40 cellular contexts compared by ENCODE assay signal in genomic region chr3:55380561-55380960, GRCh38.
"Had no signal": no experiment of that assay in that cellular context is flagged by ENCODE, and none has a peak within 500 bp of the region (broad histone marks: within the 10 kb centered on the region; RNA-seq: fewer than 3 reads in every experiment).

No MANE protein-coding gene starts in this region.

- FAIRE-seq: astrocyte, bronchial epithelial cell had no signal

- H3K36me3 Mint-ChIP-seq: activated naive CD4-positive, alpha-beta T cell treated with anti-CD3 and anti-CD28 coated beads, Interleukin-2, amount 10 ng/mL, durations not matched to agents 7 days and 5 days; activated naive CD4-positive, alpha-beta T cell treated with anti-CD3 and anti-CD28 coated beads, Interleukin-2, amount 50 U/mL, for 24 hours; activated naive CD8-positive, alpha-beta T cell; activated naive CD8-positive, alpha-beta T cell treated with anti-CD3 and anti-CD28 coated beads for 36 hours; activated naive CD8-positive, alpha-beta T cell treated with anti-CD3 and anti-CD28 coated beads, Interleukin-2, amount 10 ng/mL, durations not matched to agents 7 days and 5 days; brain had no signal

- H3K9me3 ChIP-seq: adrenal gland, ascending aorta, body of pancreas, breast epithelium had no signal

- H3K27ac ChIP-seq: adrenal gland, ascending aorta, body of pancreas, brain microvascular endothelial cell, breast epithelium, cardiac muscle cell had no signal

- H3K4me1 Mint-ChIP-seq: activated naive CD4-positive, alpha-beta T cell treated with anti-CD3 and anti-CD28 coated beads, Interleukin-2, amount 10 ng/mL, durations not matched to agents 7 days and 5 days; activated naive CD4-positive, alpha-beta T cell treated with anti-CD3 and anti-CD28 coated beads, Interleukin-2, amount 50 U/mL, for 24 hours; activated naive CD8-positive, alpha-beta T cell treated with anti-CD3 and anti-CD28 coated beads for 36 hours; activated naive CD8-positive, alpha-beta T cell treated with anti-CD3 and anti-CD28 coated beads, Interleukin-2, amount 10 ng/mL, durations not matched to agents 7 days and 5 days; activated naive CD8-positive, alpha-beta T cell treated with anti-CD3 and anti-CD28 coated beads, Interleukin-2, amount 50 U/mL, for 24 hours; activated T-helper 17 cell treated with anti-CD3 and anti-CD28 coated beads, Interleukin-2, amount 50 U/mL, for 72 hours; brain; central memory CD8-positive, alpha-beta T cell had no signal

- H3K36me3 ChIP-seq: adrenal gland, ascending aorta, brain microvascular endothelial cell, breast epithelium, cardiac muscle cell had no signal

- ATAC-seq: activated naive CD4-positive, alpha-beta T cell treated with anti-CD3 and anti-CD28 coated beads, Interleukin-2, amount 50 U/mL, for 72 hours; activated naive CD8-positive, alpha-beta T cell treated with anti-CD3 and anti-CD28 coated beads, Interleukin-2, amount 50 U/mL, for 24 hours; activated T-cell treated with anti-CD3 and anti-CD28 coated beads, Interleukin-2, amount 50 U/mL, for 4 hours; activated T-cell treated with anti-CD3 and anti-CD28 coated beads, Interleukin-2, amount 50 U/mL, for 72 hours; activated T-helper 17 cell treated with anti-CD3 and anti-CD28 coated beads, Interleukin-2, amount 50 U/mL, for 72 hours; body of pancreas had no signal

- H3K27me3 ChIP-seq: ascending aorta, body of pancreas, brain microvascular endothelial cell, breast epithelium, cardiac muscle cell had no signal

- H3K4me3 ChIP-seq: adrenal gland, ascending aorta, body of pancreas, breast epithelium, cardiac muscle cell had no signal

- H3K9me3 Mint-ChIP-seq: activated naive CD4-positive, alpha-beta T cell treated with anti-CD3 and anti-CD28 coated beads for 36 hours; activated naive CD4-positive, alpha-beta T cell treated with anti-CD3 and anti-CD28 coated beads, Interleukin-2, amount 10 ng/mL, durations not matched to agents 7 days and 5 days; activated naive CD8-positive, alpha-beta T cell treated with anti-CD3 and anti-CD28 coated beads for 36 hours; activated naive CD8-positive, alpha-beta T cell treated with anti-CD3 and anti-CD28 coated beads, Interleukin-2, amount 10 ng/mL, durations not matched to agents 7 days and 5 days; activated naive CD8-positive, alpha-beta T cell treated with anti-CD3 and anti-CD28 coated beads, Interleukin-2, amount 50 U/mL, for 24 hours; activated T-helper 1 cell treated with anti-CD3 and anti-CD28 coated beads, Interleukin-12 subunit alpha, Interleukin-12 subunit beta, Interleukin-2, Interleukin-4 antibody, amounts not matched to agents 30 ng/mL and 10 ng/mL and 1 ng/mL, durations not matched to agents 14 hours and 24 hours and 36 hours; activated T-helper 2 cell treated with anti-CD3 and anti-CD28 coated beads, Interferon-gamma antibody, Interleukin-2, Interleukin-4, amounts not matched to agents 10 μg/mL and 5 μg/mL and 100 μg/mL, durations not matched to agents 14 hours and 24 hours and 36 hours had no signal

- H3K4me3 Mint-ChIP-seq: activated naive CD4-positive, alpha-beta T cell treated with anti-CD3 and anti-CD28 coated beads for 36 hours; activated naive CD4-positive, alpha-beta T cell treated with anti-CD3 and anti-CD28 coated beads, Interleukin-2, amount 10 ng/mL, durations not matched to agents 7 days and 5 days; activated naive CD4-positive, alpha-beta T cell treated with anti-CD3 and anti-CD28 coated beads, Interleukin-2, amount 50 U/mL, for 24 hours; activated naive CD8-positive, alpha-beta T cell; activated naive CD8-positive, alpha-beta T cell treated with anti-CD3 and anti-CD28 coated beads for 36 hours; activated naive CD8-positive, alpha-beta T cell treated with anti-CD3 and anti-CD28 coated beads, Interleukin-2, amount 10 ng/mL, durations not matched to agents 7 days and 5 days; activated naive CD8-positive, alpha-beta T cell treated with anti-CD3 and anti-CD28 coated beads, Interleukin-2, amount 50 U/mL, for 24 hours; activated T-cell treated with anti-CD3 and anti-CD28 coated beads, Interleukin-2, amount 50 U/mL, for 24 hours; activated T-cell treated with anti-CD3 and anti-CD28 coated beads, Interleukin-2, amount 50 U/mL, for 4 hours; activated T-cell treated with anti-CD3 and anti-CD28 coated beads, Interleukin-2, amount 50 U/mL, for 72 hours; activated T-helper 1 cell treated with anti-CD3 and anti-CD28 coated beads, Interleukin-12 subunit alpha, Interleukin-12 subunit beta, Interleukin-2, Interleukin-4 antibody, amounts not matched to agents 30 ng/mL and 10 ng/mL and 1 ng/mL, durations not matched to agents 14 hours and 24 hours and 36 hours; activated T-helper 17 cell treated with anti-CD3 and anti-CD28 coated beads, Interleukin-2, amount 50 U/mL, for 72 hours; brain; central memory CD8-positive, alpha-beta T cell had no signal

- H3K27me3 Mint-ChIP-seq: activated naive CD4-positive, alpha-beta T cell treated with anti-CD3 and anti-CD28 coated beads, Interleukin-2, amount 10 ng/mL, durations not matched to agents 7 days and 5 days; activated naive CD8-positive, alpha-beta T cell treated with anti-CD3 and anti-CD28 coated beads, Interleukin-2, amount 10 ng/mL, durations not matched to agents 7 days and 5 days; activated naive CD8-positive, alpha-beta T cell treated with anti-CD3 and anti-CD28 coated beads, Interleukin-2, amount 50 U/mL, for 24 hours; activated T-cell treated with anti-CD3 and anti-CD28 coated beads, Interleukin-2, amount 50 U/mL, for 24 hours; central memory CD8-positive, alpha-beta T cell had no signal

- H3K27ac Mint-ChIP-seq: activated naive CD4-positive, alpha-beta T cell treated with anti-CD3 and anti-CD28 coated beads for 36 hours; activated naive CD4-positive, alpha-beta T cell treated with anti-CD3 and anti-CD28 coated beads, Interleukin-2, amount 10 ng/mL, durations not matched to agents 7 days and 5 days; activated naive CD4-positive, alpha-beta T cell treated with anti-CD3 and anti-CD28 coated beads, Interleukin-2, amount 50 U/mL, for 24 hours; activated naive CD4-positive, alpha-beta T cell treated with anti-CD3 and anti-CD28 coated beads, Interleukin-2, amount 50 U/mL, for 72 hours; activated naive CD8-positive, alpha-beta T cell; activated naive CD8-positive, alpha-beta T cell treated with anti-CD3 and anti-CD28 coated beads for 36 hours; activated naive CD8-positive, alpha-beta T cell treated with anti-CD3 and anti-CD28 coated beads, Interleukin-2, amount 10 ng/mL, durations not matched to agents 7 days and 5 days; activated naive CD8-positive, alpha-beta T cell treated with anti-CD3 and anti-CD28 coated beads, Interleukin-2, amount 50 U/mL, for 24 hours; activated T-cell treated with anti-CD3 and anti-CD28 coated beads, Interleukin-2, amount 50 U/mL, for 24 hours; activated T-cell treated with anti-CD3 and anti-CD28 coated beads, Interleukin-2, amount 50 U/mL, for 72 hours; activated T-helper 1 cell treated with anti-CD3 and anti-CD28 coated beads, Interleukin-12 subunit alpha, Interleukin-12 subunit beta, Interleukin-2, Interleukin-4 antibody, amounts not matched to agents 30 ng/mL and 10 ng/mL and 1 ng/mL, durations not matched to agents 14 hours and 24 hours and 36 hours; activated T-helper 17 cell treated with anti-CD3 and anti-CD28 coated beads, Interleukin-2, amount 50 U/mL, for 72 hours; activated T-helper 2 cell treated with anti-CD3 and anti-CD28 coated beads, Interferon-gamma antibody, Interleukin-2, Interleukin-4, amounts not matched to agents 10 μg/mL and 5 μg/mL and 100 μg/mL, durations not matched to agents 14 hours and 24 hours and 36 hours; brain had no signal

- DNase-seq: activated effector memory CD4-positive, alpha-beta T cell treated with anti-CD3 and anti-CD28 coated beads, Interleukin-2, amount 50 U/mL, for 16 hours; activated effector memory CD4-positive, alpha-beta T cell treated with Interleukin-2 at 50 U/mL for 16 hours; activated gamma-delta T cell; activated gamma-delta T cell treated with Interleukin-2 at 50 U/mL for 16 hours; activated naive CD4-positive, alpha-beta T cell; activated naive CD4-positive, alpha-beta T cell treated with anti-CD3 and anti-CD28 coated beads for 36 hours; activated naive CD4-positive, alpha-beta T cell treated with anti-CD3 and anti-CD28 coated beads, Interleukin-2, amount 10 ng/mL, durations not matched to agents 7 days and 5 days; activated naive CD4-positive, alpha-beta T cell treated with anti-CD3 and anti-CD28 coated beads, Interleukin-2, amount 50 U/mL, for 16 hours; activated naive CD4-positive, alpha-beta T cell treated with Interleukin-2 at 50 U/mL for 16 hours; activated naive CD8-positive, alpha-beta T cell treated with anti-CD3 and anti-CD28 coated beads for 36 hours; activated naive CD8-positive, alpha-beta T cell treated with anti-CD3 and anti-CD28 coated beads, Interleukin-2, amount 10 ng/mL, durations not matched to agents 7 days and 5 days; activated naive CD8-positive, alpha-beta T cell treated with anti-CD3 and anti-CD28 coated beads, Interleukin-2, amount 50 U/mL, for 24 hours; activated T-cell treated with anti-CD3 and anti-CD28 coated beads, Interleukin-2, amount 50 U/mL, for 1 hour; activated T-cell treated with anti-CD3 and anti-CD28 coated beads, Interleukin-2, amount 50 U/mL, for 24 hours; activated T-cell treated with anti-CD3 and anti-CD28 coated beads, Interleukin-2, amount 50 U/mL, for 4 hours; activated T-cell treated with anti-CD3 and anti-CD28 coated beads, Interleukin-2, amount 50 U/mL, for 48 hours; activated T-cell treated with anti-CD3 and anti-CD28 coated beads, Interleukin-2, amount 50 U/mL, for 72 hours; adrenal gland; amniotic stem cell; amygdala; anterior cingulate cortex; aorta; body of pancreas; brain microvascular endothelial cell; caudate nucleus; central memory CD4-positive, alpha-beta T cell; cerebellar nuclear complex had no signal

- H3K4me1 ChIP-seq: adrenal gland, ascending aorta, body of pancreas, breast epithelium had no signal
